In the genomic region with DNA sequence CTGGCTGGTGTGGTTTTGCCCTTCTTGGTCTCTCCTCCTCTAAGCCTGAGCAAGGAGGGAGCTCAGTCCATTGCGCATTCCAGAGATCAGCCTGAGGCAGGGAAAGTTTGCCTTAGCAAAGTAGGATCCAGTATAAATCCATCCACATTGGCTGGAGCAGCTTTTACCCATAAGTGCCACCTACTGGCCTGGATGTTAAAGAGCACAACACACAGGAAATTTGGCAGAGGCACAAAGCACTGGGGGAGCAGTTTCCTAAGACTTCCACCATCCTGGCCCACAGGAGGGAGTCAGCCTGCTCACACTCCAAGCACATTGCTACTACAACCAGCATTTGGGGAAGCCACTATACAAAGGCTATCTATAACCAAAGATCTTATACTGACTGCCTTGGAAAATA, we compare ENCODE assay signal across 10 cellular contexts.
DNase-seq lines count a peak whose midpoint lies in the region; TF ChIP-seq lines count a peak whose summit lies in the region.
"Had no signal": no experiment of that assay in that cellular context is flagged by ENCODE, and none has a peak within 500 bp of the region (broad histone marks: within the 10 kb centered on the region; RNA-seq: fewer than 3 reads in every experiment).

No MANE protein-coding gene starts in this region.

- H3K9me3 Mint-ChIP-seq in activated CD4-positive, alpha-beta T cell treated with anti-CD3 and anti-CD28 coated beads, Interleukin-2, amount 10 ng/mL, durations not matched to agents 7 days and 5 days: no peaks in the 10 kb centered on the region

- H3K4me1 ChIP-seq in OCI-LY3 (ENCODE audit: low read length): no peaks in the 10 kb centered on the region

- no peak overlapping the region for H3K27ac Mint-ChIP-seq in activated CD4-positive, alpha-beta T cell treated with anti-CD3 and anti-CD28 coated beads, Interleukin-2, amount 10 ng/mL, durations not matched to agents 7 days and 5 days

- POLR2A ChIA-PET in activated CD4-positive, alpha-beta T cell treated with anti-CD3 and anti-CD28 coated beads, Interleukin-2, amount 10 ng/mL, durations not matched to agents 7 days and 5 days (lab: Charles Lee): no interaction called here

- no peaks in the 10 kb centered on the region for H3K36me3 ChIP-seq in OCI-LY3 (replicated peaks; ENCODE audit: low read depth, low read length)

- no peak overlapping the region for H3K4me3 Mint-ChIP-seq in activated CD4-positive, alpha-beta T cell treated with anti-CD3 and anti-CD28 coated beads, Interleukin-2, amount 10 ng/mL, durations not matched to agents 7 days and 5 days

- no peaks in the 10 kb centered on the region for H3K27me3 ChIP-seq in OCI-LY3 (ENCODE audit: low read depth, low read length)

- H3K9me3 ChIP-seq in OCI-LY3 (ENCODE audit: insufficient read depth, low read length): no peaks in the 10 kb centered on the region

- CTCF ChIA-PET in activated CD4-positive, alpha-beta T cell treated with anti-CD3 and anti-CD28 coated beads, Interleukin-2, amount 10 ng/mL, durations not matched to agents 7 days and 5 days (lab: Charles Lee): no interaction called here

- peak; percentile 64 for TF ChIP-seq CTCF in 22Rv1 (IDR thresholded peaks at IDR 0.05)
- no peak for TF ChIP-seq CTCF in GM20000 (IDR thresholded peaks at IDR 0.05; ENCODE audit: extremely low read depth, missing control alignments)
- peak; percentile 58 for TF ChIP-seq CTCF in OCI-LY3 (IDR thresholded peaks at IDR 0.05; ENCODE audit: low read depth, low read length)

- H3K4me3 ChIP-seq in OCI-LY3 (ENCODE audit: low read length): no peak overlapping the region
- H3K4me3 ChIP-seq: lung had no signal

- no peak overlapping the region for H3K4me2 ChIP-seq in OCI-LY3 (ENCODE audit: low read length)

- no peaks in the 10 kb centered on the region for H3K79me2 ChIP-seq in OCI-LY3 (ENCODE audit: low read length)

- no peaks in the 10 kb centered on the region for H4K20me1 ChIP-seq in OCI-LY3 (ENCODE audit: insufficient read depth, low read length)

- H3K9ac ChIP-seq in OCI-LY3 (ENCODE audit: low read length): no peak overlapping the region

- DNase-seq in GM20000 (ENCODE audit: low spot score) (peak; percentile 7), fibroblast of peridontal ligament (ENCODE audit: extremely low read depth) (peak; percentile 15), NCI-H1105 (lab: John Stamatoyannopoulos, UW) (no peak), caudate nucleus (lab: John Stamatoyannopoulos, UW) (no peak), NCI-H1092 (lab: John Stamatoyannopoulos, UW) (no peak)
- no peak for DNase-seq in activated CD4-positive, alpha-beta T cell treated with anti-CD3 and anti-CD28 coated beads, Interleukin-2, amount 10 ng/mL, durations not matched to agents 7 days and 5 days
- DNase-seq: activated CD8-positive, alpha-beta memory T cell treated with anti-CD3 and anti-CD28 coated beads, Interleukin-2, amount 50 U/mL, for 4 hours had no signal

- H3K27me3 Mint-ChIP-seq in activated CD4-positive, alpha-beta T cell treated with anti-CD3 and anti-CD28 coated beads, Interleukin-2, amount 10 ng/mL, durations not matched to agents 7 days and 5 days: no peaks in the 10 kb centered on the region

- no peak overlapping the region for H3K27ac ChIP-seq in 22Rv1
- no peak overlapping the region for H3K27ac ChIP-seq in OCI-LY3 (ENCODE audit: low read length)
- no peak overlapping the region for H3K27ac ChIP-seq in caudate nucleus (ENCODE audit: low read depth, low read length)

- H3K36me3 Mint-ChIP-seq in activated CD4-positive, alpha-beta T cell treated with anti-CD3 and anti-CD28 coated beads, Interleukin-2, amount 10 ng/mL, durations not matched to agents 7 days and 5 days (ENCODE audit: low read depth): no peaks in the 10 kb centered on the region

- H3K4me1 Mint-ChIP-seq in activated CD4-positive, alpha-beta T cell treated with anti-CD3 and anti-CD28 coated beads, Interleukin-2, amount 10 ng/mL, durations not matched to agents 7 days and 5 days: no peaks in the 10 kb centered on the region

- peak overlapping the region; percentile 55 for H2AFZ ChIP-seq in OCI-LY3 (ENCODE audit: low read depth, low read length)

Comparison
In these comparisons a context has a peak if more than half of its experiments do, and no peak if none do; other contexts are left out.
1. DNase-seq: peak in GM20000 (single experiment) and fibroblast of peridontal ligament (single experiment); none in NCI-H1105 (single experiment), caudate nucleus (0 of 61), NCI-H1092 (single experiment) and activated CD4-positive, alpha-beta T cell treated with anti-CD3 and anti-CD28 coated beads, Interleukin-2, amount 10 ng/mL, durations not matched to agents 7 days and 5 days (single experiment).